Comparison of ENCODE assay signal across 8 cellular contexts in genomic region chr6:37221585-37222124, GRCh38. TPM values are rescaled to one million over a fixed set of nuclear protein-coding genes. Genes with fewer than 3 reads are reported as not detected.
A peak's percentile ranks its signal among the peaks of the same experiment; 100 is the strongest.
DNase-seq lines count a peak whose midpoint lies in the region; ATAC-seq, FAIRE-seq and TF ChIP-seq lines count a peak whose summit lies in the region.

No MANE protein-coding gene starts in this region.

- DNase-seq in heart left ventricle, result no peak
- DNase-seq in Right ventricle myocardium superior, result no peak
- DNase-seq in activated T-helper 2 cell treated with anti-CD3 and anti-CD28 coated beads, Interferon-gamma antibody, Interleukin-2, Interleukin-4, amounts not matched to agents 10 μg/mL and 5 μg/mL and 100 μg/mL, durations not matched to agents 14 hours and 24 hours and 36 hours (ENCODE audit: low spot score), result no peak
- no peak for DNase-seq in HepG2 (ENCODE audit: low spot score)
- no peak for DNase-seq in HuH-7 (ENCODE audit: low spot score)
- no peak for DNase-seq in central memory CD4-positive, alpha-beta T cell

- H3K4me3 Mint-ChIP-seq in activated T-helper 2 cell treated with anti-CD3 and anti-CD28 coated beads, Interferon-gamma antibody, Interleukin-2, Interleukin-4, amounts not matched to agents 10 μg/mL and 5 μg/mL and 100 μg/mL, durations not matched to agents 14 hours and 24 hours and 36 hours (ENCODE audit: low read depth), result peak overlapping the region; percentile 77

- POLR2A ChIA-PET in HepG2 (lab: Yijun Ruan, JAX), result interaction anchor here (0.6 to 2.4 kb wide), 6 partner anchors 19 to 52 kb away, joined by 3 to 17 read pairs (median 6); partner anchors contain the start of genes PIM1, TBC1D22B and TMEM217

- no peaks in the 10 kb centered on the region for H3K36me3 Mint-ChIP-seq in activated T-helper 2 cell treated with anti-CD3 and anti-CD28 coated beads, Interferon-gamma antibody, Interleukin-2, Interleukin-4, amounts not matched to agents 10 μg/mL and 5 μg/mL and 100 μg/mL, durations not matched to agents 14 hours and 24 hours and 36 hours (ENCODE audit: low read depth)

- no peaks in the 10 kb centered on the region for H3K9me3 Mint-ChIP-seq in activated T-helper 2 cell treated with anti-CD3 and anti-CD28 coated beads, Interferon-gamma antibody, Interleukin-2, Interleukin-4, amounts not matched to agents 10 μg/mL and 5 μg/mL and 100 μg/mL, durations not matched to agents 14 hours and 24 hours and 36 hours

- peak overlapping the region; percentile 97 for H2AFZ ChIP-seq in HepG2 (ENCODE audit: low read length)

- CTCF ChIA-PET in HepG2 (lab: Yijun Ruan, JAX; ENCODE audit: low intra/inter-chr PET ratio, low total read pairs), result no interaction called here

- H3K27me3 Mint-ChIP-seq in activated T-helper 2 cell treated with anti-CD3 and anti-CD28 coated beads, Interferon-gamma antibody, Interleukin-2, Interleukin-4, amounts not matched to agents 10 μg/mL and 5 μg/mL and 100 μg/mL, durations not matched to agents 14 hours and 24 hours and 36 hours (ENCODE audit: low read depth), result no peaks in the 10 kb centered on the region

- TF ChIP-seq POLR2A in heart left ventricle (IDR thresholded peaks at IDR 0.05) (no peak), HepG2 (IDR thresholded peaks at IDR 0.05; ENCODE audit: insufficient read depth in 1 of 2, low read depth in 2 of 2, low read length in 2 of 2) (no peak; a peak in 1 of 4 replicates)

- H3K79me2 ChIP-seq in HepG2 (ENCODE audit: insufficient read depth, low read length), result no peaks in the 10 kb centered on the region

- no TSS peak for BruUV-seq in HepG2 (replicated peaks; lab: Mats Ljungman, UMichigan)

- no peak for TF ChIP-seq RAD21 in HepG2 (CRISPR knock-in tag; IDR thresholded peaks at IDR 0.05)

- H3K9me3 ChIP-seq in heart left ventricle, result no peaks in the 10 kb centered on the region
- H3K9me3 ChIP-seq in HepG2 (ENCODE audit: low read length), result no peaks in the 10 kb centered on the region

- 54 to 61% (median 58%) methylated on average over 6 of the region's 6 CpGs for WGBS in heart left ventricle, 4 donors
- WGBS in HepG2 (ENCODE audit: low lambda C conversion rate), result 13% methylated on average over 6 of the region's 6 CpGs

- peak in 1 of 4 donors; percentile 32 for ATAC-seq in heart left ventricle
- ATAC-seq in Right ventricle myocardium superior (ENCODE audit: poor library complexity), result no peak
- peak; percentile 61; the same call in 2 of the 3 replicates for ATAC-seq in HepG2
- no peak for ATAC-seq in HG02970 (IDR thresholded peaks at IDR 0.05; ENCODE audit: low FRiP score, unreplicated experiment)
- no peak for ATAC-seq in GM21717 (IDR thresholded peaks at IDR 0.05; ENCODE audit: unreplicated experiment)

- intact Hi-C loops in heart left ventricle (cut with DNase I) (no loop called here), Right ventricle myocardium superior (cut with DNase I) (no loop called here), HepG2 (cut with micrococcal nuclease; ENCODE audit: unreplicated experiment) (loop anchor here (1.0 kb wide), 1 partner anchor 36 kb away; the partner anchor contains the start of gene TBC1D22B)
- intact Hi-C loops in activated T-helper 2 cell treated with anti-CD3 and anti-CD28 coated beads, Interferon-gamma antibody, Interleukin-2, Interleukin-4, amounts not matched to agents 10 μg/mL and 5 μg/mL and 100 μg/mL, durations not matched to agents 14 hours and 24 hours and 36 hours (cut with micrococcal nuclease), result loop anchor here (2.0 kb wide), 1 partner anchor 37 kb away; the partner anchor contains the start of gene TMEM217

- peak overlapping the region; percentile 58 for H3K9ac ChIP-seq in HepG2 (ENCODE audit: insufficient read depth, low read depth, low read length)

- no peaks in the 10 kb centered on the region for H4K20me1 ChIP-seq in HepG2 (ENCODE audit: insufficient read depth, low read length)

- no peaks in the 10 kb centered on the region for H3K36me3 ChIP-seq in heart left ventricle
- H3K36me3 ChIP-seq in HepG2 (replicated peaks in 1 of 2; ENCODE audit: control insufficient read depth in 1 of 2, insufficient read depth in 2 of 2, low read length in 2 of 2), result no peaks in the 10 kb centered on the region

- H3K4me3 ChIP-seq in heart left ventricle, result peak overlapping the region; percentile 32 to 75 (median 66)
- peak overlapping the region; percentile 57 to 80 (median 63) for H3K4me3 ChIP-seq in HepG2 (replicated peaks in 1 of 3; ENCODE audit: insufficient read depth in 1 of 3, low read depth in 2 of 3, low read length in 3 of 3)

- TF ChIP-seq CTCF in heart left ventricle (IDR thresholded peaks at IDR 0.05) (no peak), HepG2 (CRISPR knock-in tag; IDR thresholded peaks at IDR 0.05) (no peak)

- in situ Hi-C loops in HepG2 (cut with HindIII; ENCODE audit: extremely low pct_ligation_motif_present, low pct_unique_long_range_greater_than_20kb), result no loop called here

- peak overlapping the region; percentile 93 for H3K4me2 ChIP-seq in HepG2 (ENCODE audit: low read depth, low read length)

- H3K4me1 Mint-ChIP-seq in activated T-helper 2 cell treated with anti-CD3 and anti-CD28 coated beads, Interferon-gamma antibody, Interleukin-2, Interleukin-4, amounts not matched to agents 10 μg/mL and 5 μg/mL and 100 μg/mL, durations not matched to agents 14 hours and 24 hours and 36 hours (ENCODE audit: low read depth), result peaks cover 18% of the 10 kb centered on the region

- H3K27ac ChIP-seq in heart left ventricle (peak overlapping the region in 7 of 12 donors; percentile 13 to 56 (median 32)), HepG2 (ENCODE audit: extremely low read length, insufficient read depth, low read length) (peak overlapping the region; percentile 56)

- TF ChIP-seq EP300 in HepG2 (IDR thresholded peaks at IDR 0.05; ENCODE audit: low read depth in 2 of 2, low read length in 2 of 2) (no peak), HepG2 (CRISPR knock-in tag; IDR thresholded peaks at IDR 0.05; ENCODE audit: borderline replicate concordance) (no peak)

- FAIRE-seq in HepG2 (lab: Jason Lieb, UNC), result no peak

- no peaks in the 10 kb centered on the region for H3K27me3 ChIP-seq in heart left ventricle
- no peaks in the 10 kb centered on the region; a peak in 1 of 5 replicates for H3K27me3 ChIP-seq in HepG2 (ENCODE audit: control insufficient read depth in 1 of 2, insufficient read depth in 2 of 2, low read length in 2 of 2)

- H3K27ac Mint-ChIP-seq in activated T-helper 2 cell treated with anti-CD3 and anti-CD28 coated beads, Interferon-gamma antibody, Interleukin-2, Interleukin-4, amounts not matched to agents 10 μg/mL and 5 μg/mL and 100 μg/mL, durations not matched to agents 14 hours and 24 hours and 36 hours, result no peak overlapping the region

- peaks cover 0 to 40% (median 4%) of the 10 kb centered on the region in 12 donors for H3K4me1 ChIP-seq in heart left ventricle
- H3K4me1 ChIP-seq in HepG2 (ENCODE audit: insufficient read depth, low read length), result peaks cover 20% of the 10 kb centered on the region

RNA-seq across cellular contexts. Expression of gene TBC1D22B, which starts 35.9 kb away (rescaled TPM):
- total RNA-seq in heart left ventricle (10 to 100 TPM in 1 of 9 donors, 1 to 10 TPM in 8; 5.5 to 10.0 (median 7.3) TPM), Right ventricle myocardium superior (5.6 TPM), HepG2 (2016; rRNA removed; fragmentation: Illumina TruSeq; extraction: Trizol) (12.9 and 15.5 TPM in 2 replicates)
- polyA plus RNA-seq in heart left ventricle (10 to 100 TPM in 1 of 2 donors, 1 to 10 TPM in 1; 3.1 to 10.7 TPM), HepG2 (2011; rRNA removed) (8.4 and 9.7 TPM in 2 replicates)
- 13.8 and 14.6 TPM in 2 replicates for total RNA-seq in activated T-helper 2 cell treated with anti-CD3 and anti-CD28 coated beads, Interferon-gamma antibody, Interleukin-2, Interleukin-4, amounts not matched to agents 10 μg/mL and 5 μg/mL and 100 μg/mL, durations not matched to agents 14 hours and 24 hours and 36 hours
- 5.1 and 5.5 TPM in 2 replicates for total RNA-seq in HepG2 (2016; cell fraction: cytosol; rRNA removed; fragmentation: Illumina TruSeq; extraction: Trizol; ENCODE audit: low read depth)
- total RNA-seq in HepG2 (2016; cell fraction: insoluble cytoplasmic fraction; rRNA removed; fragmentation: Illumina TruSeq; extraction: Trizol), result 12.5 and 13.1 TPM in 2 replicates
- 18.5 and 19.2 TPM in 2 replicates for total RNA-seq in HepG2 (2016; cell fraction: membrane; rRNA removed; fragmentation: Illumina TruSeq; extraction: Trizol)
- total RNA-seq in HepG2 (2016; cell fraction: nucleus; rRNA removed; fragmentation: Illumina TruSeq; extraction: Trizol), result 11.0 and 12.8 TPM in 2 replicates
- polyA plus RNA-seq in HepG2 (2011; cell fraction: cytosol; rRNA removed), result 9.7 and 10.3 TPM in 2 replicates
- polyA plus RNA-seq in HepG2 (2011; cell fraction: nucleus; rRNA removed), result 10.9 and 11.1 TPM in 2 replicates
- 10.9 and 11.4 TPM in 2 replicates for polyA plus RNA-seq in HepG2 (2012)
- polyA plus RNA-seq in HepG2 (2016; cell fraction: cytosol; fragmentation: Illumina TruSeq; extraction: Trizol; ENCODE audit: low read depth), result 4.7 and 5.3 TPM in 2 replicates
- 17.4 and 20.4 TPM in 2 replicates for polyA plus RNA-seq in HepG2 (2016; cell fraction: insoluble cytoplasmic fraction; fragmentation: Illumina TruSeq; extraction: Trizol; ENCODE audit: low read depth)
- polyA plus RNA-seq in HepG2 (2016; cell fraction: membrane; fragmentation: Illumina TruSeq; extraction: Trizol; ENCODE audit: low read depth), result 15.4 and 16.5 TPM in 2 replicates
- 20.1 and 21.3 TPM in 2 replicates for polyA plus RNA-seq in HepG2 (2016; cell fraction: nucleus; fragmentation: Illumina TruSeq; extraction: Trizol; ENCODE audit: insufficient read depth, low read depth)
- 5.2 and 8.5 TPM in 2 replicates for polyA minus RNA-seq in HepG2 (2011; rRNA and poly(A)+ RNA removed; ENCODE audit: low replicate concordance)
- 4.5 and 5.4 TPM in 2 replicates for polyA minus RNA-seq in HepG2 (2011; cell fraction: cytosol; rRNA and poly(A)+ RNA removed)
- 10.0 and 11.3 TPM in 2 replicates for polyA minus RNA-seq in HepG2 (2011; cell fraction: nucleus; rRNA and poly(A)+ RNA removed)

RNA-seq across cellular contexts. Expression of gene TMEM217, which starts 36.3 kb away (rescaled TPM):
- total RNA-seq in heart left ventricle (1 to 10 TPM in 2 of 9 donors, under 1 TPM in 4, not detected in 3; 0.23 to 2.1 (median 0.75) TPM), Right ventricle myocardium superior (not detected), HepG2 (2016; rRNA removed; fragmentation: Illumina TruSeq; extraction: Trizol) (1.6 and 3.4 TPM in 2 replicates)
- polyA plus RNA-seq in heart left ventricle (under 1 TPM; 0.15 to 0.73 TPM), HepG2 (2011; rRNA removed) (1.8 and 2.3 TPM in 2 replicates)
- 4.5 and 4.8 TPM in 2 replicates for total RNA-seq in activated T-helper 2 cell treated with anti-CD3 and anti-CD28 coated beads, Interferon-gamma antibody, Interleukin-2, Interleukin-4, amounts not matched to agents 10 μg/mL and 5 μg/mL and 100 μg/mL, durations not matched to agents 14 hours and 24 hours and 36 hours
- 1.1 and 2.0 TPM in 2 replicates for total RNA-seq in HepG2 (2016; cell fraction: cytosol; rRNA removed; fragmentation: Illumina TruSeq; extraction: Trizol; ENCODE audit: low read depth)
- total RNA-seq in HepG2 (2016; cell fraction: insoluble cytoplasmic fraction; rRNA removed; fragmentation: Illumina TruSeq; extraction: Trizol), result 1.9 and 2.0 TPM in 2 replicates
- 1.5 and 2.6 TPM in 2 replicates for total RNA-seq in HepG2 (2016; cell fraction: membrane; rRNA removed; fragmentation: Illumina TruSeq; extraction: Trizol)
- 3.4 and 4.3 TPM in 2 replicates for total RNA-seq in HepG2 (2016; cell fraction: nucleus; rRNA removed; fragmentation: Illumina TruSeq; extraction: Trizol)
- polyA plus RNA-seq in HepG2 (2011; cell fraction: cytosol; rRNA removed), result 1.2 and 1.8 TPM in 2 replicates
- polyA plus RNA-seq in HepG2 (2011; cell fraction: nucleus; rRNA removed), result 0.56 and 0.92 TPM in 2 replicates
- 1.3 and 1.5 TPM in 2 replicates for polyA plus RNA-seq in HepG2 (2012)
- polyA plus RNA-seq in HepG2 (2016; cell fraction: cytosol; fragmentation: Illumina TruSeq; extraction: Trizol; ENCODE audit: low read depth), result 0.25 and 0.40 TPM in 2 replicates
- 2.7 and 3.0 TPM in 2 replicates for polyA plus RNA-seq in HepG2 (2016; cell fraction: insoluble cytoplasmic fraction; fragmentation: Illumina TruSeq; extraction: Trizol; ENCODE audit: low read depth)
- polyA plus RNA-seq in HepG2 (2016; cell fraction: membrane; fragmentation: Illumina TruSeq; extraction: Trizol; ENCODE audit: low read depth), result 0.95 and 1.4 TPM in 2 replicates
- polyA plus RNA-seq in HepG2 (2016; cell fraction: nucleus; fragmentation: Illumina TruSeq; extraction: Trizol; ENCODE audit: insufficient read depth, low read depth), result 2.9 and 4.5 TPM in 2 replicates
- polyA minus RNA-seq in HepG2 (2011; rRNA and poly(A)+ RNA removed; ENCODE audit: low replicate concordance), result 1.7 and 2.2 TPM in 2 replicates
- 0.97 and 2.3 TPM in 2 replicates for polyA minus RNA-seq in HepG2 (2011; cell fraction: cytosol; rRNA and poly(A)+ RNA removed)
- 2.1 and 2.7 TPM in 2 replicates for polyA minus RNA-seq in HepG2 (2011; cell fraction: nucleus; rRNA and poly(A)+ RNA removed)

RNA-seq across cellular contexts. Expression of gene PIM1, which starts 51.7 kb away (rescaled TPM):
- total RNA-seq in heart left ventricle (10 to 100 TPM in 6 of 9 donors, 1 to 10 TPM in 3; 7.0 to 81.8 (median 16.0) TPM), Right ventricle myocardium superior (28.3 TPM), HepG2 (2016; rRNA removed; fragmentation: Illumina TruSeq; extraction: Trizol) (19.1 and 29.4 TPM in 2 replicates)
- polyA plus RNA-seq in heart left ventricle (10 to 100 TPM in 1 of 2 donors, 1 to 10 TPM in 1; 8.2 to 23.1 TPM), HepG2 (2011; rRNA removed) (117 and 149 TPM in 2 replicates)
- 151 and 161 TPM in 2 replicates for total RNA-seq in activated T-helper 2 cell treated with anti-CD3 and anti-CD28 coated beads, Interferon-gamma antibody, Interleukin-2, Interleukin-4, amounts not matched to agents 10 μg/mL and 5 μg/mL and 100 μg/mL, durations not matched to agents 14 hours and 24 hours and 36 hours
- total RNA-seq in HepG2 (2016; cell fraction: cytosol; rRNA removed; fragmentation: Illumina TruSeq; extraction: Trizol; ENCODE audit: low read depth), result 13.7 and 14.9 TPM in 2 replicates
- total RNA-seq in HepG2 (2016; cell fraction: insoluble cytoplasmic fraction; rRNA removed; fragmentation: Illumina TruSeq; extraction: Trizol), result 14.8 and 30.7 TPM in 2 replicates
- total RNA-seq in HepG2 (2016; cell fraction: membrane; rRNA removed; fragmentation: Illumina TruSeq; extraction: Trizol), result 28.0 and 32.4 TPM in 2 replicates
- total RNA-seq in HepG2 (2016; cell fraction: nucleus; rRNA removed; fragmentation: Illumina TruSeq; extraction: Trizol), result 29.7 and 34.7 TPM in 2 replicates
- 60.3 and 76.2 TPM in 2 replicates for polyA plus RNA-seq in HepG2 (2011; cell fraction: cytosol; rRNA removed)
- polyA plus RNA-seq in HepG2 (2011; cell fraction: nucleus; rRNA removed), result 145 and 149 TPM in 2 replicates
- polyA plus RNA-seq in HepG2 (2012), result 142 and 149 TPM in 2 replicates
- polyA plus RNA-seq in HepG2 (2016; cell fraction: cytosol; fragmentation: Illumina TruSeq; extraction: Trizol; ENCODE audit: low read depth), result 3.1 and 3.3 TPM in 2 replicates
- polyA plus RNA-seq in HepG2 (2016; cell fraction: insoluble cytoplasmic fraction; fragmentation: Illumina TruSeq; extraction: Trizol; ENCODE audit: low read depth), result 15.9 and 19.2 TPM in 2 replicates
- 7.9 and 8.1 TPM in 2 replicates for polyA plus RNA-seq in HepG2 (2016; cell fraction: membrane; fragmentation: Illumina TruSeq; extraction: Trizol; ENCODE audit: low read depth)
- polyA plus RNA-seq in HepG2 (2016; cell fraction: nucleus; fragmentation: Illumina TruSeq; extraction: Trizol; ENCODE audit: insufficient read depth, low read depth), result 68.4 and 71.9 TPM in 2 replicates
- polyA minus RNA-seq in HepG2 (2011; rRNA and poly(A)+ RNA removed; ENCODE audit: low replicate concordance), result 24.0 and 183 TPM in 2 replicates
- 66.0 and 82.3 TPM in 2 replicates for polyA minus RNA-seq in HepG2 (2011; cell fraction: cytosol; rRNA and poly(A)+ RNA removed)
- 45.6 and 58.6 TPM in 2 replicates for polyA minus RNA-seq in HepG2 (2011; cell fraction: nucleus; rRNA and poly(A)+ RNA removed)

Comparison
In these comparisons a context has a peak if more than half of its experiments do, and no peak if none do; other contexts are left out.
1. intact Hi-C loops: an anchor here in activated T-helper 2 cell treated with anti-CD3 and anti-CD28 coated beads, Interferon-gamma antibody, Interleukin-2, Interleukin-4, amounts not matched to agents 10 μg/mL and 5 μg/mL and 100 μg/mL, durations not matched to agents 14 hours and 24 hours and 36 hours (2.0 kb wide) and HepG2 (1.0 kb wide); none called in heart left ventricle and Right ventricle myocardium superior.